9 cellular contexts compared by ENCODE assay signal in the genomic region with DNA sequence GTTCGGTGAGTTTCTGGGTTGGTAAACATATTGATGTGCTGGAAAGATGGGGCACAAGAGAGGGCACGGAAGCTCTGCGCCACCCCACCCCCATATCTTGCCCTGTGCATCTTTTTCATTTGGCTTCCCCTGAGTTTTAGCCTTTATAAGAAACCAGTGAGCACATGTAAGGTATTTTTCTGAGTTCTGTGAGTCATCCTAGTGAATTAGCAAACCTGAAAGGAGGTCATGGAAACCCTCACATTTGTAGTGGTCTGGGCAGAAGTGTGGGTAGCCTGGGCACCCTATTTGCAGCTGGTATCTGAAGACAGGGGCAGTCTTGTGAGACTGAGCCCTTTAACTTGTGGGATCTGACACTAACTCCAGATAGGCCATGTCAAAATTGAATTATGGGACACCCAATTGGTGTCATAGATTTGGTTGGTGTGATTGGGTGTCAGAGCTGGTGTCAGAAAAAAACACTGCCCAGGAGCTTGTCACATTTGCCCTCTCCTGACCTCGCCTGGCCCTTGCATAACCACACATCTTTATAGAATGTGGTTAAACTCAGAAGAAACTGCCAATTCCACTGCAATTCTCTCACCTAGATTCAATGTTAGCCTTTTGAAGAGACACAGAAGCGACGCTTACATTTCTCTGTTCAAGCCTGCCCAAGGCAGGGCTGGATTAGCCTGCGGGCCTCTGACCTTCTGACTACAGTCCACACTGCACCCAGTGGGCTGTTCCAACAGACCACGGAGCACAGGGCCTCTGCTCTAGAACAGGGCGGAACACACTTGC. TPM values are rescaled to one million over a fixed set of nuclear protein-coding genes. Genes with fewer than 3 reads are reported as not detected.
DNase-seq lines count a peak whose midpoint lies in the region; FAIRE-seq and TF ChIP-seq lines count a peak whose summit lies in the region.
"Had no signal": no experiment of that assay in that cellular context is flagged by ENCODE, and none has a peak within 500 bp of the region (broad histone marks: within the 10 kb centered on the region; RNA-seq: fewer than 3 reads in every experiment).

No MANE protein-coding gene starts in this region.

- FAIRE-seq in urothelium cell line (lab: Jason Lieb, UNC), result no peak

- no peaks in the 10 kb centered on the region for H3K9me3 ChIP-seq in parathyroid adenoma (ENCODE audit: control insufficient read depth, low read length)
- H3K9me3 ChIP-seq in OCI-LY7 (ENCODE audit: low read length), result no peaks in the 10 kb centered on the region
- H3K9me3 ChIP-seq: psoas muscle had no signal

- H3K4me1 ChIP-seq in parathyroid adenoma (peaks cover 14% of the 10 kb centered on the region), OCI-LY7 (ENCODE audit: insufficient read depth, low read length, poor library complexity, severe bottlenecking) (peaks cover 17% of the 10 kb centered on the region)
- H3K4me1 ChIP-seq: psoas muscle had no signal

- H3K27ac ChIP-seq in parathyroid adenoma (peak overlapping the region; percentile 5), OCI-LY7 (ENCODE audit: low read depth, low read length, poor library complexity, severe bottlenecking) (no peak overlapping the region)
- H3K27ac ChIP-seq: psoas muscle had no signal

- peak; percentile 94 for DNase-seq in GF-D8 (lab: John Stamatoyannopoulos, UW)
- DNase-seq in NB4 (ENCODE audit: low read depth), result peak; percentile 82
- DNase-seq in activated T-helper 2 cell treated with anti-CD3 and anti-CD28 coated beads, Interferon-gamma antibody, Interleukin-2, Interleukin-4, amounts not matched to agents 10 μg/mL and 5 μg/mL and 100 μg/mL, durations not matched to agents 14 hours and 24 hours and 36 hours (ENCODE audit: low spot score), result peak; percentile 49
- no peak for DNase-seq in urothelium cell line (ENCODE audit: low spot score)
- no peak for DNase-seq in hippocampal formation (lab: John Stamatoyannopoulos, UW)
- no peak for DNase-seq in head of caudate nucleus
- no peak for DNase-seq in OCI-LY7 (ENCODE audit: low spot score)
- DNase-seq: psoas muscle had no signal

- no peaks in the 10 kb centered on the region for H3K27me3 Mint-ChIP-seq in activated T-helper 2 cell treated with anti-CD3 and anti-CD28 coated beads, Interferon-gamma antibody, Interleukin-2, Interleukin-4, amounts not matched to agents 10 μg/mL and 5 μg/mL and 100 μg/mL, durations not matched to agents 14 hours and 24 hours and 36 hours (ENCODE audit: low read depth)

- H4K20me1 ChIP-seq in OCI-LY7 (ENCODE audit: insufficient read depth, low read length), result no peaks in the 10 kb centered on the region

- H3K27me3 ChIP-seq in parathyroid adenoma (ENCODE audit: control insufficient read depth, insufficient read depth, low read length), result no peaks in the 10 kb centered on the region

- no peak overlapping the region for H3K9ac ChIP-seq in parathyroid adenoma

- peaks cover 64% of the 10 kb centered on the region for H3K4me1 Mint-ChIP-seq in activated T-helper 2 cell treated with anti-CD3 and anti-CD28 coated beads, Interferon-gamma antibody, Interleukin-2, Interleukin-4, amounts not matched to agents 10 μg/mL and 5 μg/mL and 100 μg/mL, durations not matched to agents 14 hours and 24 hours and 36 hours (ENCODE audit: low read depth)

- no peak overlapping the region for H3K4me3 ChIP-seq in NB4 (ENCODE audit: low read depth, low read length)
- H3K4me3 ChIP-seq in parathyroid adenoma (ENCODE audit: low read depth, low read length), result no peak overlapping the region
- H3K4me3 ChIP-seq in OCI-LY7 (ENCODE audit: low read depth, low read length, poor library complexity, severe bottlenecking), result no peak overlapping the region
- H3K4me3 ChIP-seq: psoas muscle had no signal

- CTCF ChIA-PET in OCI-LY7 (lab: Charles Lee; ENCODE audit: unreplicated experiment), result no interaction called here

- H3K27ac Mint-ChIP-seq in activated T-helper 2 cell treated with anti-CD3 and anti-CD28 coated beads, Interferon-gamma antibody, Interleukin-2, Interleukin-4, amounts not matched to agents 10 μg/mL and 5 μg/mL and 100 μg/mL, durations not matched to agents 14 hours and 24 hours and 36 hours, result peak overlapping the region; percentile 85

- no peaks in the 10 kb centered on the region for H3K9me2 ChIP-seq in OCI-LY7 (ENCODE audit: insufficient read depth, low read length)

- TF ChIP-seq CTCF in NB4 (IDR thresholded peaks at IDR 0.05; ENCODE audit: low read depth, low read length) (no peak), parathyroid adenoma (IDR thresholded peaks at IDR 0.05) (no peak), OCI-LY7 (conservative IDR thresholded peaks at IDR 0.05; ENCODE audit: low read length) (no peak)

- no peak for TF ChIP-seq POLR2A in NB4 (IDR thresholded peaks at IDR 0.05; ENCODE audit: extremely low read depth, insufficient read length)

- H3K36me3 Mint-ChIP-seq in activated T-helper 2 cell treated with anti-CD3 and anti-CD28 coated beads, Interferon-gamma antibody, Interleukin-2, Interleukin-4, amounts not matched to agents 10 μg/mL and 5 μg/mL and 100 μg/mL, durations not matched to agents 14 hours and 24 hours and 36 hours (ENCODE audit: low read depth), result peaks cover 11% of the 10 kb centered on the region

- peak overlapping the region; percentile 72 for H2AFZ ChIP-seq in parathyroid adenoma
- H2AFZ ChIP-seq in OCI-LY7 (ENCODE audit: low read length), result no peak overlapping the region

- intact Hi-C loops in activated T-helper 2 cell treated with anti-CD3 and anti-CD28 coated beads, Interferon-gamma antibody, Interleukin-2, Interleukin-4, amounts not matched to agents 10 μg/mL and 5 μg/mL and 100 μg/mL, durations not matched to agents 14 hours and 24 hours and 36 hours (cut with micrococcal nuclease), result loop anchor here (1.0 to 10.0 kb wide), 9 partner anchors 13 to 1069 kb away; no protein-coding TSS in a partner anchor
- intact Hi-C loops in head of caudate nucleus (cut with DNase I), result no loop called here
- intact Hi-C loops in OCI-LY7 (cut with micrococcal nuclease; ENCODE audit: unreplicated experiment), result no loop called here

- peak overlapping the region; percentile 52 for H3K4me3 Mint-ChIP-seq in activated T-helper 2 cell treated with anti-CD3 and anti-CD28 coated beads, Interferon-gamma antibody, Interleukin-2, Interleukin-4, amounts not matched to agents 10 μg/mL and 5 μg/mL and 100 μg/mL, durations not matched to agents 14 hours and 24 hours and 36 hours (ENCODE audit: low read depth)

- no TSS peak for BruUV-seq in OCI-LY7 (replicated peaks; lab: Mats Ljungman, UMichigan)

- peaks cover 5% of the 10 kb centered on the region for H3K9me3 Mint-ChIP-seq in activated T-helper 2 cell treated with anti-CD3 and anti-CD28 coated beads, Interferon-gamma antibody, Interleukin-2, Interleukin-4, amounts not matched to agents 10 μg/mL and 5 μg/mL and 100 μg/mL, durations not matched to agents 14 hours and 24 hours and 36 hours

- H3K4me2 ChIP-seq in parathyroid adenoma (ENCODE audit: low read length), result peak overlapping the region; percentile 9
- H3K4me2 ChIP-seq in OCI-LY7 (ENCODE audit: low read length), result no peak overlapping the region

- POLR2A ChIA-PET in OCI-LY7 (lab: Charles Lee), result interaction anchor here (1.1 kb wide), 1 partner anchor 10 kb away, joined by 3 read pairs; no protein-coding TSS in a partner anchor

- H3K36me3 ChIP-seq in parathyroid adenoma (ENCODE audit: control insufficient read depth, insufficient read depth, low read length), result no peaks in the 10 kb centered on the region
- no peaks in the 10 kb centered on the region for H3K36me3 ChIP-seq in OCI-LY7 (ENCODE audit: insufficient read depth, low read length)

- H3K79me2 ChIP-seq in parathyroid adenoma (no peaks in the 10 kb centered on the region), OCI-LY7 (ENCODE audit: insufficient read depth, low read depth, low read length) (no peaks in the 10 kb centered on the region)

RNA-seq across cellular contexts. Expression of gene GALM, which starts 12.0 kb away (rescaled TPM):
- total RNA-seq in activated T-helper 2 cell treated with anti-CD3 and anti-CD28 coated beads, Interferon-gamma antibody, Interleukin-2, Interleukin-4, amounts not matched to agents 10 μg/mL and 5 μg/mL and 100 μg/mL, durations not matched to agents 14 hours and 24 hours and 36 hours, result 42.1 and 43.0 TPM in 2 replicates
- total RNA-seq in OCI-LY7 (2014; rRNA removed; shearing (Covaris generic)), result 2.9 and 5.5 TPM in 2 replicates
- 9.0 and 10.8 TPM in 2 replicates for total RNA-seq in OCI-LY7 (2022)

RNA-seq across cellular contexts. Expression of gene HNRNPLL, which starts 51.2 kb away (rescaled TPM):
- 65.7 and 67.7 TPM in 2 replicates for total RNA-seq in activated T-helper 2 cell treated with anti-CD3 and anti-CD28 coated beads, Interferon-gamma antibody, Interleukin-2, Interleukin-4, amounts not matched to agents 10 μg/mL and 5 μg/mL and 100 μg/mL, durations not matched to agents 14 hours and 24 hours and 36 hours
- 7.2 and 7.6 TPM in 2 replicates for total RNA-seq in OCI-LY7 (2014; rRNA removed; shearing (Covaris generic))
- 47.2 and 47.9 TPM in 2 replicates for total RNA-seq in OCI-LY7 (2022)

Comparison
In these comparisons a context has a peak if more than half of its experiments do, and no peak if none do; other contexts are left out.
1. DNase-seq: peak in GF-D8 (single experiment), NB4 (single experiment) and activated T-helper 2 cell treated with anti-CD3 and anti-CD28 coated beads, Interferon-gamma antibody, Interleukin-2, Interleukin-4, amounts not matched to agents 10 μg/mL and 5 μg/mL and 100 μg/mL, durations not matched to agents 14 hours and 24 hours and 36 hours (single experiment); none in urothelium cell line (single experiment), hippocampal formation (0 of 2), head of caudate nucleus (0 of 42) and OCI-LY7 (single experiment).